In the genomic region with DNA sequence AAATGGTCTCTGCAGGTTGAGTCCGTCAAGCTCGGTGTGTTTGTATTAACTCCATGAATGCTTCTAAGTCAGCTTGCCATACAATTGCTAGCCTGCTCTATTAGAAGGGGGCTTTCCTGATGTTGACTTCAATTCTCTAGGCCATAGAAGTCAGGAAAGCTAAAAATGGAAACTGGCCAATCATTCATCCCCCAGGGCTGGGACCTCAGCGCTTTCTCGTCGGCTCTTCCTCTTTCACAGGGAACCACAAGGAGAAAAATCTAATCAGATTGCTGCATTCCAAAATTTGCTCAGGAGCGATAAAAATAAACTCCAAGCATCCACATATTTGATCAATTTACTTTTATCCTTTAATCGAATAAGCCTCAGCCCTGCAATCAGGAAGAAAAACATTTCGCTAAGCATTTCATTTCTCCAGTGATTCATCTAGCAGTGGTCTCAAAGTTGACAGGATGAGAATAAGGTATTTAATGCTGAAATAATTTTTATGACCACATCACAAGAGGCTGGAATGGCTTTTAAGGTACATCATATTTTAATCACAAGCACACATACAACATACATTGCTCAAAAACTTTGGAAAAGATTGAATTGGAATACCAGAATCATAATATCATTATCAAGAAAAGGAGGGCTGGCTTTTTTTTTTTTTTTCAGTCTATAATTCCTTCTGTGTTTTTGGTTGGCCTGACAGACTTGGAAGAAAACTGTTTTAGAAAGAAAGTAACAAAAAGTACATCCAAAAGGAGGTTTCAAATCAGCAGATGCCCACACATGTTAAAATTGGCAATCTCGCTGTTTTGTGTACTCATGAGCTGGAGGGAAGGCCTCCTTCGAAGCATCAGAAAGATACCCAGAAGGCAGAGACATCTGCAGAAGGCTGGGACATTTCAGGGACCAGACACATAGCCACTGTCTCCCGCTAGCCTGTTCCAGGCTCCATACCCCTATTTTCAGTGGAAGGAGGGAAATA, we compare ENCODE assay signal across 24 cellular contexts.
A peak's percentile ranks its signal among the peaks of the same experiment; 100 is the strongest.
DNase-seq lines count a peak whose midpoint lies in the region; ATAC-seq, FAIRE-seq and TF ChIP-seq lines count a peak whose summit lies in the region.
"Had no signal": no experiment of that assay in that cellular context is flagged by ENCODE, and none has a peak within 500 bp of the region (broad histone marks: within the 10 kb centered on the region; RNA-seq: fewer than 3 reads in every experiment).

No MANE protein-coding gene starts in this region.

- TF ChIP-seq POLR2A in K562 (conservative IDR thresholded peaks at IDR 0.05): no peak

- BruUV-seq in K562 (replicated peaks; lab: Mats Ljungman, UMichigan): no TSS peak

- in situ Hi-C loops in K562 (cut with MboI): no loop called here

- no peak overlapping the region for H3K9ac ChIP-seq in K562 (ENCODE audit: insufficient read depth in 1 of 2, low read depth in 2 of 2, low read length in 2 of 2)
- H3K9ac ChIP-seq in Karpas-422 (ENCODE audit: low read length): no peak overlapping the region

- H3K27ac Mint-ChIP-seq in nephron progenitor cell: peak overlapping the region; percentile 62
- H3K27ac Mint-ChIP-seq: activated CD4-positive, alpha-beta memory T cell treated with anti-CD3 and anti-CD28 coated beads for 36 hours; activated naive CD4-positive, alpha-beta T cell treated with anti-CD3 and anti-CD28 coated beads, Interleukin-2, amount 50 U/mL, for 72 hours; activated T-helper 17 cell treated with anti-CD3 and anti-CD28 coated beads, Interleukin-2, amount 50 U/mL, for 72 hours; natural killer cell; stimulated activated naive CD8-positive, alpha-beta T cell treated with anti-CD3 and anti-CD28 coated beads, Interleukin-15, amount 100 ng/mL, for 72 hours had no signal

- no peaks in the 10 kb centered on the region for H3K9me3 ChIP-seq in K562 (replicated peaks; ENCODE audit: control insufficient read depth, insufficient read depth, low read depth, low read length)
- no peaks in the 10 kb centered on the region for H3K9me3 ChIP-seq in tibial artery
- H3K9me3 ChIP-seq in Karpas-422 (ENCODE audit: low read length): no peaks in the 10 kb centered on the region

- intact Hi-C loops in K562 (cut with micrococcal nuclease): no loop called here
- intact Hi-C loops in tibial artery (cut with DNase I; ENCODE audit: low total_unique reads): no loop called here

- no peak for TF ChIP-seq EP300 in K562 (IDR thresholded peaks at IDR 0.05; ENCODE audit: low read length)

- peaks cover 6% of the 10 kb centered on the region for H3K27me3 Mint-ChIP-seq in nephron progenitor cell (ENCODE audit: low read depth, poor library complexity)
- H3K27me3 Mint-ChIP-seq: stimulated activated naive CD8-positive, alpha-beta T cell treated with anti-CD3 and anti-CD28 coated beads, Interleukin-15, amount 100 ng/mL, for 72 hours had no signal

- peaks cover 50% of the 10 kb centered on the region for H3K4me1 Mint-ChIP-seq in nephron progenitor cell
- H3K4me1 Mint-ChIP-seq: activated T-helper 17 cell treated with anti-CD3 and anti-CD28 coated beads, Interleukin-2, amount 50 U/mL, for 72 hours; natural killer cell; stimulated activated naive CD8-positive, alpha-beta T cell treated with anti-CD3 and anti-CD28 coated beads, Interleukin-15, amount 100 ng/mL, for 72 hours had no signal

- no peak overlapping the region for H3K27ac ChIP-seq in K562 (ENCODE audit: extremely low read depth, low read depth, low read length)
- H3K27ac ChIP-seq in tibial artery: peak overlapping the region; percentile 19 to 68
- no peak overlapping the region for H3K27ac ChIP-seq in Karpas-422 (ENCODE audit: low read length)

- H3K4me3 ChIP-seq in K562: no peak overlapping the region
- H3K4me3 ChIP-seq in tibial artery: no peak overlapping the region
- H3K4me3 ChIP-seq in Karpas-422 (ENCODE audit: low read length): no peak overlapping the region
- H3K4me3 ChIP-seq: heart right ventricle had no signal

- no peaks in the 10 kb centered on the region for H3K36me3 ChIP-seq in K562 (ENCODE audit: control insufficient read depth, insufficient read depth, low read length)
- no peaks in the 10 kb centered on the region for H3K36me3 ChIP-seq in tibial artery
- H3K36me3 ChIP-seq in Karpas-422 (ENCODE audit: insufficient read depth, low read length): no peaks in the 10 kb centered on the region
- H3K36me3 ChIP-seq: heart right ventricle had no signal

- no peak overlapping the region for H3K4me3 Mint-ChIP-seq in nephron progenitor cell
- H3K4me3 Mint-ChIP-seq: activated CD4-positive, alpha-beta memory T cell treated with anti-CD3 and anti-CD28 coated beads for 36 hours; activated T-helper 17 cell treated with anti-CD3 and anti-CD28 coated beads, Interleukin-2, amount 50 U/mL, for 72 hours; natural killer cell; stimulated activated naive CD8-positive, alpha-beta T cell treated with anti-CD3 and anti-CD28 coated beads, Interleukin-15, amount 100 ng/mL, for 72 hours had no signal

- H3K9me1 ChIP-seq in K562 (ENCODE audit: control insufficient read depth, insufficient read depth, low read length): no peaks in the 10 kb centered on the region

- TF ChIP-seq RAD21 in K562 (CRISPR knock-in tag; conservative IDR thresholded peaks at IDR 0.05 in 1 of 2, IDR thresholded peaks at IDR 0.05 in 1 of 2): no peak

- ATAC-seq in K562: no peak
- ATAC-seq in HG03520 (IDR thresholded peaks at IDR 0.05; ENCODE audit: unreplicated experiment): no peak
- ATAC-seq in omental fat pad (ENCODE audit: low FRiP score): no peak
- ATAC-seq: activated naive CD4-positive, alpha-beta T cell treated with anti-CD3 and anti-CD28 coated beads, Interleukin-2, amount 50 U/mL, for 72 hours; activated T-helper 17 cell treated with anti-CD3 and anti-CD28 coated beads, Interleukin-2, amount 50 U/mL, for 72 hours; natural killer cell; sciatic nerve; stimulated activated naive CD8-positive, alpha-beta T cell treated with anti-CD3 and anti-CD28 coated beads, Interleukin-15, amount 100 ng/mL, for 72 hours had no signal

- POLR2A ChIA-PET in K562 (lab: Yijun Ruan, JAX): interaction anchor here (0.7 kb wide), 1 partner anchor 1311 kb away, joined by 4 read pairs; no protein-coding TSS in a partner anchor

- TF ChIP-seq CTCF in K562 (IDR thresholded peaks at IDR 0.05 in 2 of 3, conservative IDR thresholded peaks at IDR 0.05 in 1 of 3; ENCODE audit: insufficient read depth in 2 of 3, low read depth in 1 of 3, low read length in 3 of 3) (no peak), nephron progenitor cell (IDR thresholded peaks at IDR 0.05) (no peak), tibial artery (IDR thresholded peaks at IDR 0.05) (no peak), omental fat pad (IDR thresholded peaks at IDR 0.05) (no peak)

- no peak for FAIRE-seq in K562 (lab: Jason Lieb, UNC)

- CTCF ChIA-PET in K562 (lab: Yijun Ruan, JAX; ENCODE audit: low intra/inter-chr PET ratio): no interaction called here

- no peaks in the 10 kb centered on the region for H3K9me2 ChIP-seq in Karpas-422 (replicated peaks; ENCODE audit: insufficient read depth, low read length)

- peaks cover 28% of the 10 kb centered on the region for H3K9me3 Mint-ChIP-seq in nephron progenitor cell
- H3K9me3 Mint-ChIP-seq: stimulated activated naive CD8-positive, alpha-beta T cell treated with anti-CD3 and anti-CD28 coated beads, Interleukin-15, amount 100 ng/mL, for 72 hours had no signal

- H3K79me2 ChIP-seq in K562 (ENCODE audit: control insufficient read depth, insufficient read depth, low read length) (no peaks in the 10 kb centered on the region), Karpas-422 (ENCODE audit: low read length) (no peaks in the 10 kb centered on the region)

- peaks cover 6% of the 10 kb centered on the region for H3K36me3 Mint-ChIP-seq in nephron progenitor cell (ENCODE audit: low read depth)
- H3K36me3 Mint-ChIP-seq: activated CD4-positive, alpha-beta memory T cell treated with anti-CD3 and anti-CD28 coated beads for 36 hours; activated naive CD4-positive, alpha-beta T cell treated with anti-CD3 and anti-CD28 coated beads, Interleukin-2, amount 50 U/mL, for 72 hours; natural killer cell had no signal

- DNase-seq in NOMO-1 treated with DMSO at 0.1 percent for 48 hours (lab: John Stamatoyannopoulos, UW; ENCODE audit: unreplicated experiment): peak; percentile 27
- no peak for DNase-seq in NOMO-1 treated with dmso at 0.1 percent for 144 hours (lab: John Stamatoyannopoulos, UW; ENCODE audit: unreplicated experiment)
- DNase-seq in K562 (ENCODE audit: extremely low read depth in 1 of 4, low spot score in 3 of 4): no peak
- DNase-seq in nephron progenitor cell: no peak
- no peak for DNase-seq in tibial artery
- DNase-seq in Karpas-422: no peak
- no peak for DNase-seq in omental fat pad (ENCODE audit: low spot score)
- DNase-seq: 8988T; activated CD4-positive, alpha-beta memory T cell treated with anti-CD3 and anti-CD28 coated beads for 36 hours; activated CD8-positive, alpha-beta memory T cell treated with anti-CD3 and anti-CD28 coated beads, Interleukin-2, amount 50 U/mL, for 48 hours; AML-193; effector CD8-positive, alpha-beta T cell; GDM1; HCEC 1CT; heart right ventricle; natural killer cell; NCI-H1417; NCI-H82; Right ventricle myocardium superior; stimulated activated naive CD8-positive, alpha-beta T cell treated with anti-CD3 and anti-CD28 coated beads, Interleukin-15, amount 100 ng/mL, for 72 hours had no signal

- no peaks in the 10 kb centered on the region for H3K4me1 ChIP-seq in K562 (replicated peaks in 1 of 2; ENCODE audit: control insufficient read depth in 2 of 2, insufficient read depth in 2 of 2, low read length in 2 of 2)
- H3K4me1 ChIP-seq in tibial artery: peaks cover 0 to 28% (median 23%) of the 10 kb centered on the region in 4 donors
- no peaks in the 10 kb centered on the region for H3K4me1 ChIP-seq in Karpas-422 (ENCODE audit: low read length)

- H3K27me3 ChIP-seq in K562 (ENCODE audit: control insufficient read depth in 2 of 2, insufficient read depth in 2 of 2, low read length in 2 of 2) (peaks cover 0 to 3% of the 10 kb centered on the region in 2 experiments; a peak in 1 of 5 replicates), tibial artery (no peaks in the 10 kb centered on the region), Karpas-422 (ENCODE audit: low read length) (no peaks in the 10 kb centered on the region)
- H3K27me3 ChIP-seq: heart right ventricle had no signal

- no peak overlapping the region for H3K4me2 ChIP-seq in K562 (ENCODE audit: insufficient read depth, low read length)
- no peak overlapping the region for H3K4me2 ChIP-seq in Karpas-422 (ENCODE audit: low read depth, low read length, poor library complexity, severe bottlenecking)

- WGBS in K562 (ENCODE audit: insufficient coverage, low coverage, missing lambda C conversion rate): 5% methylated on average over 11 of the region's 11 CpGs

- H4K20me1 ChIP-seq in K562 (replicated peaks; ENCODE audit: control insufficient read depth, insufficient read depth, low read length): no peaks in the 10 kb centered on the region
- H4K20me1 ChIP-seq in Karpas-422 (ENCODE audit: insufficient read depth, low read depth, low read length): no peaks in the 10 kb centered on the region

- H2AFZ ChIP-seq in K562 (ENCODE audit: low read depth, low read length) (no peak overlapping the region), Karpas-422 (ENCODE audit: low read length) (no peak overlapping the region)

TF ChIP-seq in K562, 482 proteins besides CTCF, POLR2A, EP300 and RAD21:
- TF ChIP-seq SPI1 (IDR thresholded peaks at IDR 0.05; ENCODE audit: borderline replicate concordance, low read depth, low read length): 0 out of 2 replicates have a peak, but pooled peaks have one; percentile 20
- TF ChIP-seq ZFP30 (CRISPR knock-in tag; IDR thresholded peaks at IDR 0.05; ENCODE audit: borderline replicate concordance): no peak

Comparison
In these comparisons a context has a peak if more than half of its experiments do, and no peak if none do; other contexts are left out.
1. H3K27ac ChIP-seq: peak in tibial artery (2 of 2); none in K562 (single experiment) and Karpas-422 (single experiment).